In the genomic region with DNA sequence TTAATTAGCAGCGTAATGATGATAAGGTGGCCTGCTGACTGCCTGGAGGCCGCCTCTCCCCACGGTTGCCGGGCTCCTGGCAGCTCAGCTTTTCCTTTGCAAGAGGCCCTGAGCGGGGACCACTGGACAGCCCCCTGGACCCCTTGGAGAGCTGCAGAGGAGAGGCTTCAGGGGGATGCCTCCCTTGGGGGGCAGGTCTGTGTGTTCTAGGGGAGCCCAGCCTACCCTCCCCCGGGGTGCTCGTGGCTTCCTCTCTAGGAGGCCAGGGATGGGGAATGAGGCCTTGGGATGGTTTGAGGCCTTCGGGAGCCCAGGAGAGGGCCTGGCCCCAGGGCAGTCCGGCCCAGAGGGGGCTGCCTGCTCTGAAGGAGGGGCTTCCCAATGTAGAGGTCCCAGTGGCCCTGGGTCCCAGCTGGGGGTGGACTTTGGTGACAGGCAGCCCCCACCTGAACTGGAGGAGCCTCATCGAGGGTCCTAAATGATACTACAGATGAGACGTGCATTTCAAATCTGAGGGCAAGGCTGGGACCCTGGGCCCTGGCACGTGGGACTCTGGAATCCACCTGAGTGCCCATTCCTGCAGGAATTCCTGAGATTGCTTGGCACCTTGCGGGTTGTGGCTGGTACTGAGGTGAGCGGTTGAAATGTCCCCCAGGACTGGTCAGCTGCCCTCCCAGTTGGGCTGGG, we compare ENCODE assay signal across 18 cellular contexts.
DNase-seq lines count a peak whose midpoint lies in the region; ATAC-seq and TF ChIP-seq lines count a peak whose summit lies in the region.
"Had no signal": no experiment of that assay in that cellular context is flagged by ENCODE, and none has a peak within 500 bp of the region (broad histone marks: within the 10 kb centered on the region; RNA-seq: fewer than 3 reads in every experiment).

No MANE protein-coding gene starts in this region.

- H3K27ac ChIP-seq in BLaER1 = no peak overlapping the region
- no peak overlapping the region for H3K27ac ChIP-seq in CD4-positive, alpha-beta T cell (ENCODE audit: low read depth, low read length)
- no peak overlapping the region for H3K27ac ChIP-seq in osteoblast (ENCODE audit: low read depth, low read length)
- H3K27ac ChIP-seq: cardiac muscle cell, RWPE1, thoracic aorta had no signal

- no peak overlapping the region for H3K27ac Mint-ChIP-seq in CD4-positive, alpha-beta T cell
- H3K27ac Mint-ChIP-seq in chondrocyte (ENCODE audit: unreplicated experiment) = no peak overlapping the region
- H3K27ac Mint-ChIP-seq: activated CD4-positive, alpha-beta memory T cell treated with anti-CD3 and anti-CD28 coated beads, Interleukin-2, amount 10 ng/mL, durations not matched to agents 7 days and 5 days; stimulated activated naive B cell treated with anti-CD40 and anti-IgM and Interleukin-4, amounts not matched to agents 10 μg/mL and 1 μg/mL and 100 μg/mL, for 72 hours had no signal

- no peaks in the 10 kb centered on the region for H3K4me1 Mint-ChIP-seq in CD4-positive, alpha-beta T cell (ENCODE audit: low read depth)
- H3K4me1 Mint-ChIP-seq in chondrocyte (ENCODE audit: low read depth) = no peaks in the 10 kb centered on the region

- intact Hi-C loops in CD4-positive, alpha-beta T cell (cut with DNase I, micrococcal nuclease) = no loop called here

- DNase-seq in CD4-positive, alpha-beta T cell = no peak
- peak; percentile 75 for DNase-seq in chondrocyte (ENCODE audit: low spot score)
- peak; percentile 42 for DNase-seq in osteoblast (ENCODE audit: insufficient read length, low spot score, missing footprints)
- no peak for DNase-seq in NCI-H1930 (lab: John Stamatoyannopoulos, UW)
- DNase-seq in foreskin fibroblast = no peak
- DNase-seq: activated CD4-positive, alpha-beta memory T cell treated with anti-CD3 and anti-CD28 coated beads, Interleukin-2, amount 10 ng/mL, durations not matched to agents 7 days and 5 days; dermis blood vessel endothelial cell; NCI-H2081 treated with DMSO at 0.1 percent for 48 hours; NCI-H82; occipital lobe; stimulated activated CD4-positive, alpha-beta T cell treated with anti-CD3 and anti-CD28 coated beads, Interleukin-4, amount 100 ng/mL, for 1 hour; stimulated activated naive B cell treated with anti-CD40 and anti-IgM and Interleukin-4, amounts not matched to agents 10 μg/mL and 1 μg/mL and 100 μg/mL, for 72 hours had no signal

- no peak for TF ChIP-seq CTCF in CD4-positive, alpha-beta T cell (IDR thresholded peaks at IDR 0.05)
- no peak for TF ChIP-seq CTCF in chondrocyte (IDR thresholded peaks at IDR 0.05)
- TF ChIP-seq CTCF in osteoblast (IDR thresholded peaks at IDR 0.05; ENCODE audit: extremely low read depth, low read depth, low read length) = no peak
- no peak for TF ChIP-seq CTCF in foreskin fibroblast (IDR thresholded peaks at IDR 0.05; ENCODE audit: low read depth, low read length)

- POLR2A ChIA-PET in CD4-positive, alpha-beta T cell (lab: Charles Lee) = no interaction called here

- peaks cover 63% of the 10 kb centered on the region for H3K27me3 Mint-ChIP-seq in CD4-positive, alpha-beta T cell
- peaks cover 28% of the 10 kb centered on the region for H3K27me3 Mint-ChIP-seq in chondrocyte (ENCODE audit: low read depth)

- H3K9me3 ChIP-seq in BLaER1 (peaks cover 31% of the 10 kb centered on the region), osteoblast (ENCODE audit: low read depth, low read length) (peaks cover 2% of the 10 kb centered on the region)
- H3K9me3 ChIP-seq in CD4-positive, alpha-beta T cell (ENCODE audit: control insufficient read depth, low read length) = peaks cover 20% of the 10 kb centered on the region

- no peak for ATAC-seq in CD4-positive, alpha-beta T cell (ENCODE audit: poor library complexity)
- ATAC-seq in HG02885 (IDR thresholded peaks at IDR 0.05; ENCODE audit: poor library complexity, unreplicated experiment) = no peak
- ATAC-seq: K562; stimulated activated naive B cell treated with anti-CD40 and anti-IgM and Interleukin-4, amounts not matched to agents 10 μg/mL and 1 μg/mL and 100 μg/mL, for 72 hours had no signal

- H4K20me1 ChIP-seq in BLaER1 (peaks cover 13% of the 10 kb centered on the region; the same call in 1 of the 2 replicates), osteoblast (ENCODE audit: insufficient read depth, low read length) (no peaks in the 10 kb centered on the region)

- H3K79me2 ChIP-seq in osteoblast (ENCODE audit: insufficient read depth, low read length) = no peaks in the 10 kb centered on the region

- H3K4me3 ChIP-seq in BLaER1 (no peak overlapping the region), osteoblast (ENCODE audit: insufficient read depth, low read length) (no peak overlapping the region), foreskin fibroblast (ENCODE audit: low read depth in 1 of 2, low read length in 2 of 2) (no peak overlapping the region)
- H3K4me3 ChIP-seq: cardiac muscle cell, K562, thoracic aorta had no signal

- H3K4me3 Mint-ChIP-seq in CD4-positive, alpha-beta T cell = peak overlapping the region; percentile 30
- no peak overlapping the region for H3K4me3 Mint-ChIP-seq in chondrocyte (ENCODE audit: unreplicated experiment)
- H3K4me3 Mint-ChIP-seq: activated CD4-positive, alpha-beta memory T cell treated with anti-CD3 and anti-CD28 coated beads, Interleukin-2, amount 10 ng/mL, durations not matched to agents 7 days and 5 days; stimulated activated naive B cell treated with anti-CD40 and anti-IgM and Interleukin-4, amounts not matched to agents 10 μg/mL and 1 μg/mL and 100 μg/mL, for 72 hours had no signal

- no peak overlapping the region for H2AFZ ChIP-seq in osteoblast (ENCODE audit: low read length)

- H3K9me3 Mint-ChIP-seq in CD4-positive, alpha-beta T cell = peaks cover 19% of the 10 kb centered on the region
- peaks cover 25% of the 10 kb centered on the region for H3K9me3 Mint-ChIP-seq in chondrocyte (ENCODE audit: low read depth)

- CTCF ChIA-PET in CD4-positive, alpha-beta T cell (lab: Charles Lee) = no interaction called here

- H3K9ac ChIP-seq in BLaER1 = no peak overlapping the region

- peak overlapping the region; percentile 89; the same call in 1 of the 2 replicates for H3K4me2 ChIP-seq in BLaER1
- no peak overlapping the region for H3K4me2 ChIP-seq in osteoblast (ENCODE audit: insufficient read depth, low read length)

- H3K36me3 Mint-ChIP-seq in CD4-positive, alpha-beta T cell (ENCODE audit: low read depth) = peaks cover 5% of the 10 kb centered on the region
- H3K36me3 Mint-ChIP-seq in chondrocyte (ENCODE audit: low read depth) = peaks cover under 1% of the 10 kb centered on the region

- H3K27me3 ChIP-seq in BLaER1 (peaks cover 34% of the 10 kb centered on the region), osteoblast (ENCODE audit: insufficient read depth, low read length) (peaks cover 17% of the 10 kb centered on the region)
- peaks cover 50% of the 10 kb centered on the region for H3K27me3 ChIP-seq in CD4-positive, alpha-beta T cell (ENCODE audit: control insufficient read depth, insufficient read depth, low read length)

- H3K4me1 ChIP-seq in BLaER1 (peaks cover 24% of the 10 kb centered on the region), osteoblast (ENCODE audit: insufficient read depth, low read length) (no peaks in the 10 kb centered on the region)

- H3K36me3 ChIP-seq in BLaER1 = no peaks in the 10 kb centered on the region
- H3K36me3 ChIP-seq in osteoblast (ENCODE audit: insufficient read depth, low read length) = no peaks in the 10 kb centered on the region
- H3K36me3 ChIP-seq: cardiac muscle cell, thoracic aorta had no signal

Comparison
In these comparisons a context has a peak if more than half of its experiments do, and no peak if none do; other contexts are left out.
1. DNase-seq: peak in chondrocyte (single experiment) and osteoblast (single experiment); none in CD4-positive, alpha-beta T cell (0 of 10), NCI-H1930 (0 of 2) and foreskin fibroblast (0 of 2).